Comparison of ENCODE assay signal across 8 cellular contexts in genomic region chr6:7138921-7139358, GRCh38. TPM values are rescaled to one million over a fixed set of nuclear protein-coding genes. Genes with fewer than 3 reads are reported as not detected.
DNase-seq lines count a peak whose midpoint lies in the region; ATAC-seq and TF ChIP-seq lines count a peak whose summit lies in the region.

No MANE protein-coding gene starts in this region.

- CTCF ChIA-PET in CD4-positive, alpha-beta T cell (lab: Charles Lee), result interaction anchor here (1.5 kb wide), 1 partner anchor 10 kb away, joined by 7 read pairs; no protein-coding TSS in a partner anchor
- CTCF ChIA-PET in HEK293T (lab: Yijun Ruan, JAX), result interaction anchor here (0.5 kb wide), 1 partner anchor 725 kb away, joined by 3 read pairs; no protein-coding TSS in a partner anchor

- POLR2A ChIA-PET in CD4-positive, alpha-beta T cell (lab: Charles Lee), result interaction anchor here (0.9 to 5.4 kb wide), 7 partner anchors 7 to 52 kb away, joined by 3 to 85 read pairs (median 7); partner anchors contain the start of gene RREB1
- POLR2A ChIA-PET in HEK293T (lab: Yijun Ruan, JAX), result interaction anchor here (1.6 kb wide), 1 partner anchor 7 kb away, joined by 4 read pairs; no protein-coding TSS in a partner anchor

- intact Hi-C loops in CD4-positive, alpha-beta T cell (cut with DNase I, micrococcal nuclease), result loop anchor here in 1 of 2 experiments (2.0 to 5.0 kb wide), 3 partner anchors 26 to 87 kb away; no protein-coding TSS in a partner anchor
- intact Hi-C loops in posterior vena cava (cut with DNase I), result no loop called here

- no peaks in the 10 kb centered on the region for H3K27me3 ChIP-seq in CD4-positive, alpha-beta T cell (ENCODE audit: control insufficient read depth, insufficient read depth, low read length)

- TF ChIP-seq CTCF in CD4-positive, alpha-beta T cell (IDR thresholded peaks at IDR 0.05), result no peak

- DNase-seq in CD4-positive, alpha-beta T cell, result peak in 8 of 10 experiments; percentile 11 to 50 (median 45)
- DNase-seq in NCI-H1105 (lab: John Stamatoyannopoulos, UW) (peak; percentile 89), left kidney (ENCODE audit: low read depth, low spot score) (peak; percentile 88), ecto neural progenitor cell (ENCODE audit: low spot score) (no peak), HEK293T (ENCODE audit: extremely low spot score) (no peak), posterior vena cava (ENCODE audit: low spot score) (no peak)
- no peak for DNase-seq in activated T-cell treated with anti-CD3 and anti-CD28 coated beads, Interleukin-2, amount 50 U/mL, for 4 hours

- H3K9me3 Mint-ChIP-seq in CD4-positive, alpha-beta T cell, result no peaks in the 10 kb centered on the region
- no peaks in the 10 kb centered on the region for H3K9me3 Mint-ChIP-seq in activated T-cell treated with anti-CD3 and anti-CD28 coated beads, Interleukin-2, amount 50 U/mL, for 4 hours

- H3K4me1 Mint-ChIP-seq in CD4-positive, alpha-beta T cell (ENCODE audit: low read depth), result peaks cover 85% of the 10 kb centered on the region
- peaks cover 69% of the 10 kb centered on the region for H3K4me1 Mint-ChIP-seq in activated T-cell treated with anti-CD3 and anti-CD28 coated beads, Interleukin-2, amount 50 U/mL, for 4 hours (ENCODE audit: low read depth)

- no peaks in the 10 kb centered on the region for H3K27me3 Mint-ChIP-seq in CD4-positive, alpha-beta T cell
- H3K27me3 Mint-ChIP-seq in activated T-cell treated with anti-CD3 and anti-CD28 coated beads, Interleukin-2, amount 50 U/mL, for 4 hours (ENCODE audit: low read depth), result no peaks in the 10 kb centered on the region

- H3K27ac Mint-ChIP-seq in CD4-positive, alpha-beta T cell, result peak overlapping the region; percentile 93

- peak overlapping the region; percentile 69 for H3K4me3 Mint-ChIP-seq in CD4-positive, alpha-beta T cell
- peak overlapping the region; percentile 63 for H3K4me3 Mint-ChIP-seq in activated T-cell treated with anti-CD3 and anti-CD28 coated beads, Interleukin-2, amount 50 U/mL, for 4 hours

- H3K27ac ChIP-seq in CD4-positive, alpha-beta T cell (ENCODE audit: low read depth, low read length), result peak overlapping the region; percentile 78

- no peaks in the 10 kb centered on the region for H3K36me3 Mint-ChIP-seq in CD4-positive, alpha-beta T cell (ENCODE audit: low read depth)
- no peaks in the 10 kb centered on the region for H3K36me3 Mint-ChIP-seq in activated T-cell treated with anti-CD3 and anti-CD28 coated beads, Interleukin-2, amount 50 U/mL, for 4 hours (ENCODE audit: insufficient read depth)

- H3K9me3 ChIP-seq in CD4-positive, alpha-beta T cell (ENCODE audit: control insufficient read depth, low read length), result no peaks in the 10 kb centered on the region

- peak; percentile 32 for ATAC-seq in CD4-positive, alpha-beta T cell (ENCODE audit: poor library complexity)
- peak in 1 of 2 donors; percentile 4 for ATAC-seq in activated T-cell treated with anti-CD3 and anti-CD28 coated beads, Interleukin-2, amount 50 U/mL, for 4 hours
- ATAC-seq in GM18511 (IDR thresholded peaks at IDR 0.05; ENCODE audit: unreplicated experiment), result no peak

TF ChIP-seq in HEK293T, 16 proteins besides CTCF, POLR2A, EP300 and RAD21:
- TF ChIP-seq ARNT (IDR thresholded peaks at IDR 0.05) (no peak), ZNF384 (IDR thresholded peaks at IDR 0.05) (no peak), L3MBTL2 (conservative IDR thresholded peaks at IDR 0.05) (no peak), ELF4 (IDR thresholded peaks at IDR 0.05) (no peak), CTBP1 (IDR thresholded peaks at IDR 0.05; ENCODE audit: borderline replicate concordance) (no peak), PKNOX1 (IDR thresholded peaks at IDR 0.05) (no peak), NFRKB (IDR thresholded peaks at IDR 0.05) (no peak), FOXK2 (IDR thresholded peaks at IDR 0.05) (no peak), FOXA1 (IDR thresholded peaks at IDR 0.05) (no peak), LEF1 (IDR thresholded peaks at IDR 0.05; ENCODE audit: borderline replicate concordance) (no peak), SP1 (IDR thresholded peaks at IDR 0.05) (no peak), BHLHE40 (IDR thresholded peaks at IDR 0.05; ENCODE audit: borderline replicate concordance) (no peak), SUZ12 (IDR thresholded peaks at IDR 0.05) (no peak), HDGF (IDR thresholded peaks at IDR 0.05; ENCODE audit: borderline replicate concordance) (no peak)
TF ChIP-seq in HEK293T: peak in this region for 0.

RNA-seq across cellular contexts. Expression of gene RREB1, which starts 31.2 kb away (rescaled TPM):
- total RNA-seq in CD4-positive, alpha-beta T cell, result 10 to 100 TPM; 56.5 to 60.0 TPM
- total RNA-seq in activated T-cell treated with anti-CD3 and anti-CD28 coated beads, Interleukin-2, amount 50 U/mL, for 4 hours, result 10 to 100 TPM; 18.5 to 20.7 (median 19.2) TPM
- total RNA-seq in posterior vena cava, result 10 to 100 TPM; 28.8 to 31.8 TPM

Comparison
In these comparisons a context has a peak if more than half of its experiments do, and no peak if none do; other contexts are left out.
1. DNase-seq: peak in CD4-positive, alpha-beta T cell (8 of 10), NCI-H1105 (single experiment) and left kidney (single experiment); none in activated T-cell treated with anti-CD3 and anti-CD28 coated beads, Interleukin-2, amount 50 U/mL, for 4 hours (single experiment), ecto neural progenitor cell (single experiment), HEK293T (single experiment) and posterior vena cava (single experiment).